Comparison of ENCODE assay signal across 27 cellular contexts in the genomic region with DNA sequence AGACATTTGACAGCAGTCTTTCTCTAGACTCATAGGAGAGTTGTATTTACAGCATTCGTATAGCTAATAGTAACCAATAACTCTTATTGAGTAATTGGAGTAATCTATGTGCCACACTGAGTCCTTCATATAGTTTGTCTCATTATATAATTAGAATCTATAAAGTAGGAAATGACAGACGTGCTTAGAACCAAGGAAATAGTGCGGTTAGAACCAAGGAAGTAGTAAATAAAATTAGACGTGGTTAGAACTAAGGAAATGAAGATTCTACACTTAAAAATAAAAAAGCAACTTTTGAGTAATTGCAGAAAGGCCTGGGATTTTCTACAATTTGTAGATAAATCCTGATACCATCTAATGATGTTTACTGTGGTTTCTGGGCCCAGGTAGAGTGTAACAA.
DNase-seq lines count a peak whose midpoint lies in the region.
"Had no signal": no experiment of that assay in that cellular context is flagged by ENCODE, and none has a peak within 500 bp of the region (broad histone marks: within the 10 kb centered on the region; RNA-seq: fewer than 3 reads in every experiment).

No MANE protein-coding gene starts in this region.

- H3K9ac ChIP-seq in BLaER1 = peak overlapping the region; percentile 63

- H3K4me1 Mint-ChIP-seq in CD4-positive, alpha-beta memory T cell = peaks cover 17 to 37% (median 30%) of the 10 kb centered on the region in 4 donors
- H3K4me1 Mint-ChIP-seq in immature natural killer cell = peaks cover 26 to 40% of the 10 kb centered on the region in 2 donors
- peaks cover 7% of the 10 kb centered on the region for H3K4me1 Mint-ChIP-seq in activated T-helper 1 cell treated with anti-CD3 and anti-CD28 coated beads, Interleukin-12 subunit alpha, Interleukin-12 subunit beta, Interleukin-2, Interleukin-4 antibody, amounts not matched to agents 30 ng/mL and 10 ng/mL and 1 ng/mL, durations not matched to agents 14 hours and 24 hours and 36 hours (ENCODE audit: low read depth)
- H3K4me1 Mint-ChIP-seq: H9 had no signal

- H3K27me3 Mint-ChIP-seq in CD4-positive, alpha-beta memory T cell = no peaks in the 10 kb centered on the region
- peaks cover 0 to 4% (median 0%) of the 10 kb centered on the region in 3 donors for H3K27me3 Mint-ChIP-seq in immature natural killer cell (ENCODE audit: low read depth in 3 of 3)
- H3K27me3 Mint-ChIP-seq in activated T-helper 1 cell treated with anti-CD3 and anti-CD28 coated beads, Interleukin-12 subunit alpha, Interleukin-12 subunit beta, Interleukin-2, Interleukin-4 antibody, amounts not matched to agents 30 ng/mL and 10 ng/mL and 1 ng/mL, durations not matched to agents 14 hours and 24 hours and 36 hours (ENCODE audit: insufficient read depth) = peaks cover 2% of the 10 kb centered on the region
- H3K27me3 Mint-ChIP-seq: dendritic cell treated with granulocyte-macrophage colony-stimulating factor and Interleukin-4, amounts not matched to agents 40 ng/mL and 50 ng/mL, for 4 days; type B pancreatic cell had no signal

- peak overlapping the region; percentile 81 for H3K27ac ChIP-seq in BLaER1
- H3K27ac ChIP-seq in CD4-positive, alpha-beta memory T cell (ENCODE audit: low read depth, low read length) = no peak overlapping the region
- H3K27ac ChIP-seq: esophagus squamous epithelium, SJSA1, spleen had no signal

- intact Hi-C loops in CD4-positive, alpha-beta memory T cell (cut with micrococcal nuclease) = loop anchor here (2.0 to 10.0 kb wide), 2 partner anchors 71 to 111 kb away; no protein-coding TSS in a partner anchor
- intact Hi-C loops in activated T-helper 1 cell treated with anti-CD3 and anti-CD28 coated beads, Interleukin-12 subunit alpha, Interleukin-12 subunit beta, Interleukin-2, Interleukin-4 antibody, amounts not matched to agents 30 ng/mL and 10 ng/mL and 1 ng/mL, durations not matched to agents 14 hours and 24 hours and 36 hours (cut with micrococcal nuclease) = no loop called here

- peaks cover 28% of the 10 kb centered on the region for H3K4me1 ChIP-seq in BLaER1
- peaks cover 26% of the 10 kb centered on the region for H3K4me1 ChIP-seq in CD4-positive, alpha-beta memory T cell (ENCODE audit: insufficient read depth, low read length)
- H3K4me1 ChIP-seq: esophagus squamous epithelium, SJSA1 had no signal

- peak overlapping the region; percentile 12 to 80 (median 64) for H3K27ac Mint-ChIP-seq in CD4-positive, alpha-beta memory T cell
- peak overlapping the region; percentile 1 to 67 (median 28) for H3K27ac Mint-ChIP-seq in immature natural killer cell
- H3K27ac Mint-ChIP-seq in activated T-helper 1 cell treated with anti-CD3 and anti-CD28 coated beads, Interleukin-12 subunit alpha, Interleukin-12 subunit beta, Interleukin-2, Interleukin-4 antibody, amounts not matched to agents 30 ng/mL and 10 ng/mL and 1 ng/mL, durations not matched to agents 14 hours and 24 hours and 36 hours = no peak overlapping the region
- H3K27ac Mint-ChIP-seq: CD14-positive monocyte; dendritic cell treated with granulocyte-macrophage colony-stimulating factor and Interleukin-4, amounts not matched to agents 40 ng/mL and 50 ng/mL, for 4 days; H9; IgD-negative memory B cell; type B pancreatic cell had no signal

- peaks cover 0 to 6% of the 10 kb centered on the region in 2 donors for H3K36me3 Mint-ChIP-seq in CD4-positive, alpha-beta memory T cell
- H3K36me3 Mint-ChIP-seq in immature natural killer cell = peaks cover 6 to 7% (median 7%) of the 10 kb centered on the region in 3 donors
- peaks cover 15% of the 10 kb centered on the region for H3K36me3 Mint-ChIP-seq in activated T-helper 1 cell treated with anti-CD3 and anti-CD28 coated beads, Interleukin-12 subunit alpha, Interleukin-12 subunit beta, Interleukin-2, Interleukin-4 antibody, amounts not matched to agents 30 ng/mL and 10 ng/mL and 1 ng/mL, durations not matched to agents 14 hours and 24 hours and 36 hours (ENCODE audit: low read depth)
- H3K36me3 Mint-ChIP-seq: CD14-positive monocyte, IgD-negative memory B cell, type B pancreatic cell had no signal

- H3K9me3 ChIP-seq in BLaER1 = peaks cover 49% of the 10 kb centered on the region
- H3K9me3 ChIP-seq in CD4-positive, alpha-beta memory T cell (ENCODE audit: control insufficient read depth in 1 of 2, low read length in 2 of 2) = peaks cover 0 to 6% of the 10 kb centered on the region in 2 donors
- H3K9me3 ChIP-seq: SJSA1 had no signal

- H3K4me3 ChIP-seq in BLaER1 = peak overlapping the region; percentile 45; the same call in 1 of the 2 replicates
- no peak overlapping the region for H3K4me3 ChIP-seq in CD4-positive, alpha-beta memory T cell (ENCODE audit: low read length in 2 of 2)
- H3K4me3 ChIP-seq: esophagus squamous epithelium, lung, MG63, SJSA1, spleen had no signal

- no peaks in the 10 kb centered on the region for H3K36me3 ChIP-seq in BLaER1
- no peaks in the 10 kb centered on the region for H3K36me3 ChIP-seq in CD4-positive, alpha-beta memory T cell (ENCODE audit: insufficient read depth, low read length)
- H3K36me3 ChIP-seq: esophagus squamous epithelium, MG63, SJSA1, spleen had no signal

- no peaks in the 10 kb centered on the region for H4K20me1 ChIP-seq in BLaER1

- H3K27me3 ChIP-seq in BLaER1 = no peaks in the 10 kb centered on the region
- H3K27me3 ChIP-seq in CD4-positive, alpha-beta memory T cell (ENCODE audit: insufficient read depth, low read length) = no peaks in the 10 kb centered on the region
- H3K27me3 ChIP-seq: esophagus squamous epithelium, MG63, SJSA1, spleen had no signal

- peak overlapping the region in 6 of 8 donors; percentile 41 to 72 (median 60) for H3K4me3 Mint-ChIP-seq in CD4-positive, alpha-beta memory T cell
- peak overlapping the region; percentile 58 to 73 (median 63) for H3K4me3 Mint-ChIP-seq in immature natural killer cell
- H3K4me3 Mint-ChIP-seq in activated T-helper 1 cell treated with anti-CD3 and anti-CD28 coated beads, Interleukin-12 subunit alpha, Interleukin-12 subunit beta, Interleukin-2, Interleukin-4 antibody, amounts not matched to agents 30 ng/mL and 10 ng/mL and 1 ng/mL, durations not matched to agents 14 hours and 24 hours and 36 hours = no peak overlapping the region
- H3K4me3 Mint-ChIP-seq: CD14-positive monocyte; dendritic cell treated with granulocyte-macrophage colony-stimulating factor and Interleukin-4, amounts not matched to agents 40 ng/mL and 50 ng/mL, for 4 days; H9; type B pancreatic cell had no signal

- CTCF ChIA-PET in CD4-positive, alpha-beta memory T cell (lab: Charles Lee; ENCODE audit: partially characterized antibody) = interaction anchor here (1.1 to 1.4 kb wide), 2 partner anchors 74 to 132 kb away, joined by 4 read pairs; no protein-coding TSS in a partner anchor

- POLR2A ChIA-PET in CD4-positive, alpha-beta memory T cell (lab: Charles Lee; ENCODE audit: partially characterized antibody) = interaction anchor here (0.8 to 1.0 kb wide), 3 partner anchors 71 to 111 kb away, joined by 3 to 4 read pairs (median 4); no protein-coding TSS in a partner anchor

- peak in 4 of 5 donors; percentile 11 to 19 (median 14) for DNase-seq in CD4-positive, alpha-beta memory T cell
- DNase-seq in NAMALWA (ENCODE audit: low spot score) (peak; percentile 16), immature natural killer cell (peak in 1 of 3 donors; percentile 15), NCI-H1694 (lab: John Stamatoyannopoulos, UW) (no peak), Ammon's horn (ENCODE audit: low spot score) (no peak)
- DNase-seq in activated T-helper 1 cell treated with anti-CD3 and anti-CD28 coated beads, Interleukin-12 subunit alpha, Interleukin-12 subunit beta, Interleukin-2, Interleukin-4 antibody, amounts not matched to agents 30 ng/mL and 10 ng/mL and 1 ng/mL, durations not matched to agents 14 hours and 24 hours and 36 hours (ENCODE audit: low spot score) = no peak
- DNase-seq: activated CD4-positive, alpha-beta T cell treated with anti-CD3 and anti-CD28 coated beads for 1 hour; caudate nucleus; DMS 273 treated with DMSO at 0.1 percent for 48 hours; esophagus squamous epithelium; H9; MG63; NCI-H2081 treated with DMSO at 0.1 percent for 48 hours; NCI-H226; posterior cingulate gyrus; right cardiac atrium; RPMI8226; spleen; stimulated activated CD4-positive, alpha-beta T cell treated with anti-CD3 and anti-CD28 coated beads, Interleukin-2, amount 100 ng/mL, for 48 hours; T-helper 1 cell had no signal

- peaks cover 0 to 30% (median 16%) of the 10 kb centered on the region in 8 donors for H3K9me3 Mint-ChIP-seq in CD4-positive, alpha-beta memory T cell
- H3K9me3 Mint-ChIP-seq in immature natural killer cell = peaks cover 4 to 21% (median 10%) of the 10 kb centered on the region in 6 donors
- peaks cover 42% of the 10 kb centered on the region for H3K9me3 Mint-ChIP-seq in activated T-helper 1 cell treated with anti-CD3 and anti-CD28 coated beads, Interleukin-12 subunit alpha, Interleukin-12 subunit beta, Interleukin-2, Interleukin-4 antibody, amounts not matched to agents 30 ng/mL and 10 ng/mL and 1 ng/mL, durations not matched to agents 14 hours and 24 hours and 36 hours

- H3K4me2 ChIP-seq in BLaER1 = peak overlapping the region; percentile 81

Comparison
In these comparisons a context has a peak if more than half of its experiments do, and no peak if none do; other contexts are left out.
1. DNase-seq: peak in CD4-positive, alpha-beta memory T cell (4 of 5) and NAMALWA (single experiment); none in NCI-H1694 (single experiment), activated T-helper 1 cell treated with anti-CD3 and anti-CD28 coated beads, Interleukin-12 subunit alpha, Interleukin-12 subunit beta, Interleukin-2, Interleukin-4 antibody, amounts not matched to agents 30 ng/mL and 10 ng/mL and 1 ng/mL, durations not matched to agents 14 hours and 24 hours and 36 hours (single experiment) and Ammon's horn (single experiment).